Comparison of ENCODE assay signal across 9 cellular contexts in genomic region chr7:73308665-73309214, GRCh38. TPM values are rescaled to one million over a fixed set of nuclear protein-coding genes. Genes with fewer than 3 reads are reported as not detected.
A peak's percentile ranks its signal among the peaks of the same experiment; 100 is the strongest.
DNase-seq lines count a peak whose midpoint lies in the region; ATAC-seq, FAIRE-seq and TF ChIP-seq lines count a peak whose summit lies in the region.
"Had no signal": no experiment of that assay in that cellular context is flagged by ENCODE, and none has a peak within 500 bp of the region (broad histone marks: within the 10 kb centered on the region; RNA-seq: fewer than 3 reads in every experiment).

TSS of gene NSUN5 (minus strand) at chr7:73308826. CDS start at chr7:73308790, 36 bp downstream.

- peak; percentile 53 for FAIRE-seq in endothelial cell of umbilical vein (lab: Jason Lieb, UNC)
- FAIRE-seq: islet of Langerhans had no signal

- peak within 1 kb of the TSS; percentile 88 to 98 (median 96) for H3K27ac Mint-ChIP-seq in CD4-positive, CD25-positive, alpha-beta regulatory T cell

- H3K9me3 Mint-ChIP-seq in CD4-positive, CD25-positive, alpha-beta regulatory T cell = no peaks in the 10 kb centered on the region

- CTCF ChIA-PET in endothelial cell of umbilical vein (lab: Charles Lee) = interaction anchor here (0.9 to 1.4 kb wide), 2 partner anchors 15 to 143 kb away, joined by 4 read pairs; no protein-coding TSS in a partner anchor

- no peak for TF ChIP-seq CTCF in endothelial cell of umbilical vein (IDR thresholded peaks at IDR 0.05; ENCODE audit: extremely low read depth in 1 of 2, insufficient read depth in 1 of 2, low read depth in 1 of 2, low read length in 2 of 2)

- H3K9me3 ChIP-seq in CD4-positive, CD25-positive, alpha-beta regulatory T cell (ENCODE audit: control insufficient read depth in 2 of 2, low read length in 2 of 2) = no peaks in the 10 kb centered on the region
- no peaks in the 10 kb centered on the region for H3K9me3 ChIP-seq in endothelial cell of umbilical vein (replicated peaks; ENCODE audit: control insufficient read depth, insufficient read depth, low read length)

- H3K4me1 ChIP-seq in CD4-positive, CD25-positive, alpha-beta regulatory T cell (ENCODE audit: control insufficient read depth, insufficient read depth, low read length, poor library complexity, severe bottlenecking) = peaks cover 13% of the 10 kb centered on the region
- H3K4me1 ChIP-seq in endothelial cell of umbilical vein (ENCODE audit: control insufficient read depth, extremely low read depth, insufficient read depth, low read length) = no peaks in the 10 kb centered on the region

- peak within 1 kb of the TSS; percentile 50 for H3K4me2 ChIP-seq in endothelial cell of umbilical vein (ENCODE audit: insufficient read depth, low read length)

- no peaks in the 10 kb centered on the region for H3K79me2 ChIP-seq in endothelial cell of umbilical vein (ENCODE audit: control insufficient read depth, insufficient read depth, low read length)

- dilution Hi-C loops in endothelial cell of umbilical vein (cut with MboI; ENCODE audit: extremely low pct_ligation_motif_present, low sequenced_read_pairs) = no loop called here

- TF ChIP-seq POLR2A in endothelial cell of umbilical vein (IDR thresholded peaks at IDR 0.05; ENCODE audit: low read depth, low read length) = no peak

- H3K36me3 Mint-ChIP-seq in CD4-positive, CD25-positive, alpha-beta regulatory T cell = peaks cover 19% of the 10 kb centered on the region

- H3K4me1 Mint-ChIP-seq in CD4-positive, CD25-positive, alpha-beta regulatory T cell = peaks cover 5 to 38% (median 19%) of the 10 kb centered on the region in 4 donors

- intact Hi-C loops in endothelial cell of umbilical vein (cut with micrococcal nuclease) = no loop called here

- H3K27ac ChIP-seq in CD4-positive, CD25-positive, alpha-beta regulatory T cell (ENCODE audit: insufficient read depth, low read length, poor library complexity, severe bottlenecking) = peak within 1 kb of the TSS; percentile 41
- H3K27ac ChIP-seq in endothelial cell of umbilical vein (ENCODE audit: insufficient read depth, low read depth, low read length) = no peak within 1 kb of the TSS

- H3K36me3 ChIP-seq in CD4-positive, CD25-positive, alpha-beta regulatory T cell (ENCODE audit: control insufficient read depth, insufficient read depth, low read length) = peaks cover 34% of the 10 kb centered on the region
- H3K36me3 ChIP-seq in endothelial cell of umbilical vein (ENCODE audit: control insufficient read depth in 2 of 2, extremely low read depth in 1 of 2, insufficient read depth in 2 of 2, low read length in 2 of 2) = no peaks in the 10 kb centered on the region

- POLR2A ChIA-PET in endothelial cell of umbilical vein (lab: Charles Lee) = no interaction called here

- ATAC-seq in CD4-positive, CD25-positive, alpha-beta regulatory T cell (ENCODE audit: low read depth in 2 of 2) = peak; percentile 96 to 97
- peak; percentile 78 for ATAC-seq in GM19438 (IDR thresholded peaks at IDR 0.05; ENCODE audit: low read depth, unreplicated experiment)
- peak; percentile 75 for ATAC-seq in HG03571 (IDR thresholded peaks at IDR 0.05; ENCODE audit: unreplicated experiment)

- peak within 1 kb of the TSS; percentile 71 for H3K4me3 ChIP-seq in CD4-positive, CD25-positive, alpha-beta regulatory T cell (ENCODE audit: low read depth, low read length)
- H3K4me3 ChIP-seq in endothelial cell of umbilical vein (replicated peaks in 1 of 3; ENCODE audit: insufficient read depth in 1 of 3, low read depth in 1 of 3, low read length in 3 of 3) = peak within 1 kb of the TSS; percentile 20 to 57 (median 33)

- no peaks in the 10 kb centered on the region for H4K20me1 ChIP-seq in endothelial cell of umbilical vein (replicated peaks; ENCODE audit: control insufficient read depth, extremely low read depth, insufficient read depth, low read length)

- BruUV-seq in endothelial cell of umbilical vein (replicated peaks; lab: Mats Ljungman, UMichigan) = no TSS peak

- no peak within 1 kb of the TSS for H3K9ac ChIP-seq in endothelial cell of umbilical vein (replicated peaks; ENCODE audit: extremely low read depth, insufficient read depth, low read length)

- no peaks in the 10 kb centered on the region for H3K27me3 Mint-ChIP-seq in CD4-positive, CD25-positive, alpha-beta regulatory T cell

- peak within 1 kb of the TSS; percentile 96 to 100 (median 99) for H3K4me3 Mint-ChIP-seq in CD4-positive, CD25-positive, alpha-beta regulatory T cell

- H2AFZ ChIP-seq in endothelial cell of umbilical vein (ENCODE audit: low read depth, low read length) = peak within 1 kb of the TSS; percentile 73

- no peaks in the 10 kb centered on the region for H3K27me3 ChIP-seq in CD4-positive, CD25-positive, alpha-beta regulatory T cell (ENCODE audit: control insufficient read depth, insufficient read depth, low read length)
- no peaks in the 10 kb centered on the region for H3K27me3 ChIP-seq in endothelial cell of umbilical vein (ENCODE audit: control insufficient read depth in 2 of 2, insufficient read depth in 2 of 2, low read length in 2 of 2)

- no peaks in the 10 kb centered on the region for H3K9me1 ChIP-seq in endothelial cell of umbilical vein (replicated peaks; ENCODE audit: control insufficient read depth, extremely low read depth, insufficient read depth, low read length)

- DNase-seq in CD4-positive, CD25-positive, alpha-beta regulatory T cell = peak; percentile 81 to 96 (median 89)
- DNase-seq in NOMO-1 treated with DMSO at 0.1 percent for 48 hours (lab: John Stamatoyannopoulos, UW; ENCODE audit: unreplicated experiment) (peak; percentile 100), endothelial cell of umbilical vein (ENCODE audit: low read depth, low spot score) (peak; percentile 36), midbrain (lab: John Stamatoyannopoulos, UW) (peak; percentile 88)
- peak; percentile 74 to 86 (median 78) for DNase-seq in activated CD8-positive, alpha-beta memory T cell treated with anti-CD3 and anti-CD28 coated beads for 48 hours (ENCODE audit: low read depth in 2 of 3, low spot score in 2 of 3)
- DNase-seq in stimulated activated CD8-positive, alpha-beta memory T cell treated with anti-CD3 and anti-CD28 coated beads, Interleukin-2, amount 100 ng/mL, for 1 hour (ENCODE audit: low read depth in 2 of 2) = peak; percentile 72 to 78

TF ChIP-seq in endothelial cell of umbilical vein, 7 proteins besides CTCF, POLR2A, EP300 and RAD21:
- no peak for TF ChIP-seq MAX (IDR thresholded peaks at IDR 0.05; ENCODE audit: insufficient read depth, insufficient read length)
- TF ChIP-seq POLR2AphosphoS5 (IDR thresholded peaks at IDR 0.05; ENCODE audit: insufficient read depth, low read depth, low read length) = peak; percentile 68
- no peak for TF ChIP-seq JUN (IDR thresholded peaks at IDR 0.05; ENCODE audit: borderline replicate concordance, insufficient read depth, insufficient read length, low read depth)
- no peak for TF ChIP-seq MYC (IDR thresholded peaks at IDR 0.05; ENCODE audit: low read depth, low read length)
- TF ChIP-seq GATA2 (IDR thresholded peaks at IDR 0.05; ENCODE audit: insufficient read depth, insufficient read length, low read depth, low read length) = no peak
- TF ChIP-seq EZH2 (IDR thresholded peaks at IDR 0.05; ENCODE audit: borderline replicate concordance, low read depth, low read length, severe bottlenecking) = no peak
- no peak for TF ChIP-seq FOS (IDR thresholded peaks at IDR 0.05; ENCODE audit: borderline replicate concordance, insufficient read depth, low read length)

RNA-seq across cellular contexts. Expression of gene NSUN5, which starts in this region (rescaled TPM):
- 31.8 TPM for total RNA-seq in CD4-positive, CD25-positive, alpha-beta regulatory T cell
- polyA plus RNA-seq in CD4-positive, CD25-positive, alpha-beta regulatory T cell = 10 to 100 TPM; 47.6 to 60.2 (median 58.2) TPM
- total RNA-seq in endothelial cell of umbilical vein = 4.5 and 6.8 TPM in 2 replicates
- 4.1 and 6.3 TPM in 2 replicates for polyA plus RNA-seq in endothelial cell of umbilical vein
- 2.9 and 3.3 TPM in 2 replicates for polyA plus RNA-seq in endothelial cell of umbilical vein (2011; cell fraction: cytosol; rRNA removed)
- polyA plus RNA-seq in endothelial cell of umbilical vein (2011; cell fraction: nucleus; rRNA removed) = 4.8 and 5.3 TPM in 2 replicates
- 2.3 and 3.7 TPM in 2 replicates for polyA plus RNA-seq in endothelial cell of umbilical vein (2012)
- polyA minus RNA-seq in endothelial cell of umbilical vein = 1.4 and 3.5 TPM in 2 replicates
- polyA minus RNA-seq in endothelial cell of umbilical vein (2011; cell fraction: cytosol; rRNA and poly(A)+ RNA removed) = 30.9 TPM
- 1.5 and 2.1 TPM in 2 replicates for polyA minus RNA-seq in endothelial cell of umbilical vein (2011; cell fraction: nucleus; rRNA and poly(A)+ RNA removed)

Comparison
In these comparisons a context has a peak if more than half of its experiments do, and no peak if none do; other contexts are left out.
1. RNA of gene NSUN5 (polyA plus RNA-seq): 47.6 to 60.2 TPM in CD4-positive, CD25-positive, alpha-beta regulatory T cell; 2.3 to 6.3 TPM in endothelial cell of umbilical vein; every median in the first group is over 4 times any median in the second.
2. DNase-seq: peak in every context shown above with its lines; median percentile 100 in NOMO-1 treated with DMSO at 0.1 percent for 48 hours; 89 in CD4-positive, CD25-positive, alpha-beta regulatory T cell; 88 in midbrain; 78 in activated CD8-positive, alpha-beta memory T cell treated with anti-CD3 and anti-CD28 coated beads for 48 hours; 75 in stimulated activated CD8-positive, alpha-beta memory T cell treated with anti-CD3 and anti-CD28 coated beads, Interleukin-2, amount 100 ng/mL, for 1 hour; 36 in endothelial cell of umbilical vein.
3. Peak in every context shown above with its lines, with median percentiles within 50 percentile points of each other: ATAC-seq.